Comparison of ENCODE assay signal across 10 cellular contexts in the genomic region with DNA sequence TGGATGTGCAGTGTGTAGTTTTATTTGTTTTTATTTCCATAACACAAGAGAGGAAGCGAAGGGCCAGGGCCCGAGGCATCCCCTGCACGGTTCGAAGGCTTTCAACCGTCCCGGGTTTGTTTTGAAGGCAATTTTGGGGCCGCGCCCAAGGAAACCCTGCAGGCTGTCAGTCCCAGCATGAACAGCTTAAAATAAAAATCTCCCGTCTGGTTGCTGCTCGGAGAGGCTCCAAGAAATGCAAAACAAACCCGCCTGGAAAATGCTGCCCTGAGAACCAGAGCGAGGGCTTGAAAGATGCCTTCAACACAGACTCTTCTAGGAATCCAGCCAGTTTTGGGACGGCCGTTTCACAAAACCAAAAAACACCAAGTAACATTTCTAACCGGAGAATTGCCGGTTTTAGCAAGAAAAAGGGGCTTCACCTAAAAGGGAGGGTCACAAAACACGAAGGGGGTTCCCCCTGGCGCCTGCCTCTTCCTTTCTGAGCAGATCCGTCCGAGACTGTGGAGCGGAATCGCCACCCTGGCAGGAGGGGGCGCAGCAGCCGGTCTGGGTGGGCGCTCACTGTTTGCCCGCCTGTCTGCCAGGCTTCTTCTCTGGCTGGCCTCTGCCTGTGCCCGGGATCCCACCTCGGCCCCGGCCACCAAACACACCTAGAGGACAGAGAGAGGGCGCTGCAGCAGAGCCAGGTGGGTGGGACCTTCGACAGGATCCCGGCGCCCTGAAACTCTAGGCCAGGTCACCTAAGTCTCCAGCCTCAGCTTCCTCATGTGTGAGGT. TPM values are rescaled to one million over a fixed set of nuclear protein-coding genes. Genes with fewer than 3 reads are reported as not detected.
A peak's percentile ranks its signal among the peaks of the same experiment; 100 is the strongest.
DNase-seq lines count a peak whose midpoint lies in the region; ATAC-seq and TF ChIP-seq lines count a peak whose summit lies in the region.
"Had no signal": no experiment of that assay in that cellular context is flagged by ENCODE, and none has a peak within 500 bp of the region (broad histone marks: within the 10 kb centered on the region; RNA-seq: fewer than 3 reads in every experiment).

No MANE protein-coding gene starts in this region.

- H3K18ac ChIP-seq in mesenchymal stem cell (ENCODE audit: low read depth in 1 of 2, low read length in 2 of 2): no peak overlapping the region

- no peak overlapping the region for H2AFZ ChIP-seq in mesenchymal stem cell (ENCODE audit: low read depth, low read length)

- H3K4me2 ChIP-seq in mesenchymal stem cell (ENCODE audit: low read length, poor library complexity, severe bottlenecking): no peak overlapping the region

- H3K36me3 ChIP-seq in ascending aorta: peaks cover 9 to 11% of the 10 kb centered on the region in 2 donors
- peaks cover 23 to 67% of the 10 kb centered on the region in 2 experiments for H3K36me3 ChIP-seq in mesenchymal stem cell (ENCODE audit: control insufficient read depth in 1 of 2, insufficient read depth in 2 of 2, low read depth in 1 of 2, low read length in 2 of 2)

- H3K4me1 ChIP-seq in ascending aorta (peaks cover 30 to 58% of the 10 kb centered on the region in 2 donors), mesenchymal stem cell (ENCODE audit: control insufficient read depth, insufficient read depth, low read depth, low read length) (peaks cover 30% of the 10 kb centered on the region)

- no peak for ATAC-seq in activated CD4-positive, CD25-positive, alpha-beta regulatory T cell treated with anti-CD3 and anti-CD28 coated beads, Interleukin-2, amount 50 U/mL, for 24 hours
- no peak for ATAC-seq in GM18517 (IDR thresholded peaks at IDR 0.05; ENCODE audit: unreplicated experiment)

- peaks cover 24% of the 10 kb centered on the region for H3K4me1 Mint-ChIP-seq in type B pancreatic cell (ENCODE audit: unreplicated experiment)

- no peak overlapping the region for H3K9ac ChIP-seq in mesenchymal stem cell (ENCODE audit: low read length)

- H2BK120ac ChIP-seq in mesenchymal stem cell (ENCODE audit: low read depth, low read length): no peak overlapping the region

- H4K8ac ChIP-seq in mesenchymal stem cell (ENCODE audit: low read length): no peak overlapping the region

- H3K27ac ChIP-seq in ascending aorta: peak overlapping the region; percentile 98 to 100
- no peak overlapping the region for H3K27ac ChIP-seq in mesenchymal stem cell (ENCODE audit: low read length, poor library complexity, severe bottlenecking)
- H3K27ac ChIP-seq: cardiac muscle cell had no signal

- TF ChIP-seq CTCF in ascending aorta (IDR thresholded peaks at IDR 0.05) (peak in 2 of 3 experiments; percentile 21 to 52), type B pancreatic cell (conservative IDR thresholded peaks at IDR 0.05) (no peak)

- peak overlapping the region; percentile 46 for H3K27ac Mint-ChIP-seq in type B pancreatic cell

- H3K9me3 Mint-ChIP-seq in type B pancreatic cell: no peaks in the 10 kb centered on the region

- 95% methylated on average over 33 of the region's 33 CpGs for WGBS in mesenchymal stem cell

- H3K14ac ChIP-seq in mesenchymal stem cell (ENCODE audit: low read length in 2 of 2): no peak overlapping the region

- H3K4me3 ChIP-seq in ascending aorta (peak overlapping the region; percentile 12 to 44), mesenchymal stem cell (ENCODE audit: insufficient read depth in 1 of 2, low read depth in 1 of 2, low read length in 2 of 2) (no peak overlapping the region)
- H3K4me3 ChIP-seq: cardiac muscle cell had no signal

- H2BK12ac ChIP-seq in mesenchymal stem cell (ENCODE audit: low read length in 2 of 2): peak overlapping the region in 1 of 2 experiments; percentile 9

- intact Hi-C loops in ascending aorta (cut with DNase I): no loop called here

- no peak overlapping the region for H2AK5ac ChIP-seq in mesenchymal stem cell (ENCODE audit: low read length, severe bottlenecking)

- H3K36me3 Mint-ChIP-seq in type B pancreatic cell: peaks cover 3% of the 10 kb centered on the region

- no peak overlapping the region for H2BK5ac ChIP-seq in mesenchymal stem cell (ENCODE audit: low read depth, low read length, poor library complexity, severe bottlenecking)

- H3K9me3 ChIP-seq in ascending aorta (no peaks in the 10 kb centered on the region), mesenchymal stem cell (ENCODE audit: control insufficient read depth, low read length) (no peaks in the 10 kb centered on the region)

- H3K27me3 Mint-ChIP-seq in type B pancreatic cell: no peaks in the 10 kb centered on the region

- peak; percentile 42 for DNase-seq in activated T-cell treated with anti-CD3 and anti-CD28 coated beads, Interleukin-2, amount 50 U/mL, for 1 hour
- no peak for DNase-seq in activated T-cell treated with anti-CD3 and anti-CD28 coated beads for 4 hours
- no peak for DNase-seq in ascending aorta (ENCODE audit: low spot score in 2 of 2)
- DNase-seq in mesenchymal stem cell: no peak
- no peak for DNase-seq in type B pancreatic cell (ENCODE audit: extremely low spot score, unreplicated experiment)
- DNase-seq in GM19240 (ENCODE audit: insufficient read length, low spot score): no peak
- DNase-seq: SIG-M5 had no signal

- no peak overlapping the region for H3K23ac ChIP-seq in mesenchymal stem cell (ENCODE audit: low read length in 2 of 2)

- H2BK15ac ChIP-seq in mesenchymal stem cell (ENCODE audit: low read depth, poor library complexity, severe bottlenecking): no peak overlapping the region

- peak overlapping the region; percentile 34 for H4K91ac ChIP-seq in mesenchymal stem cell (ENCODE audit: low read length)

- H3K27me3 ChIP-seq in ascending aorta (no peaks in the 10 kb centered on the region), mesenchymal stem cell (ENCODE audit: control insufficient read depth in 1 of 2, insufficient read depth in 1 of 2, low read length in 2 of 2) (no peaks in the 10 kb centered on the region)
- H3K27me3 ChIP-seq: cardiac muscle cell had no signal

- no peak overlapping the region for H3K4ac ChIP-seq in mesenchymal stem cell (ENCODE audit: low read depth in 1 of 2, low read length in 2 of 2)

- peak overlapping the region; percentile 0 for H3K4me3 Mint-ChIP-seq in type B pancreatic cell

- H3K79me1 ChIP-seq in mesenchymal stem cell (replicated peaks; ENCODE audit: low read length, poor library complexity, severe bottlenecking): peaks cover 12% of the 10 kb centered on the region

RNA-seq across cellular contexts. Expression of gene LSM4, which starts 15.8 kb away (rescaled TPM):
- total RNA-seq in ascending aorta: 62.5 TPM
- 97.6 TPM for polyA plus RNA-seq in mesenchymal stem cell (2013, experiment 1 of 2)
- 98.6 TPM for polyA plus RNA-seq in mesenchymal stem cell (2013, experiment 2 of 2)
- total RNA-seq in type B pancreatic cell (ENCODE audit: low replicate concordance): 196 and 223 TPM in 2 replicates

RNA-seq across cellular contexts. Expression of gene JUND, which starts 25.7 kb away (rescaled TPM):
- total RNA-seq in ascending aorta (3,570 TPM), type B pancreatic cell (ENCODE audit: low replicate concordance) (126 and 232 TPM in 2 replicates)
- polyA plus RNA-seq in mesenchymal stem cell (2013, experiment 1 of 2): 173 TPM
- polyA plus RNA-seq in mesenchymal stem cell (2013, experiment 2 of 2): 178 TPM

RNA-seq across cellular contexts. Expression of gene IQCN, which starts 32.8 kb away (rescaled TPM):
- total RNA-seq in ascending aorta: 51.2 TPM
- 0.30 TPM for polyA plus RNA-seq in mesenchymal stem cell (2013, experiment 1 of 2)
- 0.33 TPM for polyA plus RNA-seq in mesenchymal stem cell (2013, experiment 2 of 2)
- 7.8 and 10.2 TPM in 2 replicates for total RNA-seq in type B pancreatic cell (ENCODE audit: low replicate concordance)

RNA-seq across cellular contexts. Expression of gene PGPEP1, which starts 33.3 kb away (rescaled TPM):
- total RNA-seq in ascending aorta (14.8 TPM), type B pancreatic cell (ENCODE audit: low replicate concordance) (28.8 and 46.7 TPM in 2 replicates)
- polyA plus RNA-seq in mesenchymal stem cell (2013, experiment 1 of 2): 69.3 TPM
- 64.4 TPM for polyA plus RNA-seq in mesenchymal stem cell (2013, experiment 2 of 2)

Comparison
In these comparisons a context has a peak if more than half of its experiments do, and no peak if none do; other contexts are left out.
1. H3K4me3 ChIP-seq: peak in ascending aorta (2 of 2); none in mesenchymal stem cell (0 of 2).
2. RNA of gene JUND, which starts 25.7 kb away (total RNA-seq): 3,570 TPM in ascending aorta (single experiment); 126 to 232 TPM in type B pancreatic cell; every median in the first group is over 10 times any median in the second.